ENCODE assay signal across 1 cellular context in genomic region chr9:85942913-85943729, GRCh38.
TF ChIP-seq lines count a peak whose summit lies in the region.

No MANE protein-coding gene starts in this region.

TF ChIP-seq in HCT116, 20 proteins besides CTCF, POLR2A, EP300 and RAD21 (continued from another document):
- no peak for TF ChIP-seq ELF1 (IDR thresholded peaks at IDR 0.05; ENCODE audit: borderline replicate concordance, low read depth)
- TF ChIP-seq TCF7L2 (IDR thresholded peaks at IDR 0.05; ENCODE audit: borderline replicate concordance, extremely low read depth, insufficient read depth, insufficient read length) = no peak
- no peak for TF ChIP-seq FOSL1 (IDR thresholded peaks at IDR 0.05; ENCODE audit: low read depth)
- no peak for TF ChIP-seq EGR1 (IDR thresholded peaks at IDR 0.05; ENCODE audit: low read depth)
- no peak for TF ChIP-seq ATF3 (IDR thresholded peaks at IDR 0.05)
TF ChIP-seq in HCT116: peak in this region for 0.
